Comparison of ENCODE assay signal across 1 cellular context in the genomic region with DNA sequence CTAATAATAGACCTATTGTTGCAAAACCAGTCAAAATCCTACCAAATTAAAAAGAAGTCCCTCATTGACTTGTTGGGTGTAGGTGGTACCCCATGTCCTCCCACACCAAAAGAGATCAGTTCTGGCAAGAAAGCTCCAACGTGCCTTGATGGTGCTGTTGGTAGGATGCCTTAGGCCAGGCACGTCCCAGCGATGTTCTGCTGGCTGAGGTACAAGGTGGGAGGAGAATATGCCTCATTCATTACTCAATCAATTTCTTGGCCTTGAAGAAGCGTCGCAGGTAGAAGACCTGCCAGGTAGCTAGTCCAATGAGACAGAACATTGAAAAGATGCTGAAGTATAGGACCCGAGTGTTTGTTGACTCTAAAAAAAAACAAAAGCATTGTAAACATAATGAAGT.
TF ChIP-seq lines count a peak whose summit lies in the region.

No MANE protein-coding gene starts in this region.

TF ChIP-seq in WTC11, 78 proteins besides CTCF, POLR2A, EP300 and RAD21:
- TF ChIP-seq ZNF423 (CRISPR knock-in tag; IDR thresholded peaks at IDR 0.05) (no peak), GRHL2 (CRISPR knock-in tag; IDR thresholded peaks at IDR 0.05; ENCODE audit: insufficient replicate concordance, severe bottlenecking) (no peak), CREM (CRISPR knock-in tag; IDR thresholded peaks at IDR 0.05) (no peak), ZNF671 (CRISPR knock-in tag; IDR thresholded peaks at IDR 0.05) (no peak), ZNF138 (CRISPR knock-in tag; conservative IDR thresholded peaks at IDR 0.05) (no peak)
- TF ChIP-seq, protein P1, sequence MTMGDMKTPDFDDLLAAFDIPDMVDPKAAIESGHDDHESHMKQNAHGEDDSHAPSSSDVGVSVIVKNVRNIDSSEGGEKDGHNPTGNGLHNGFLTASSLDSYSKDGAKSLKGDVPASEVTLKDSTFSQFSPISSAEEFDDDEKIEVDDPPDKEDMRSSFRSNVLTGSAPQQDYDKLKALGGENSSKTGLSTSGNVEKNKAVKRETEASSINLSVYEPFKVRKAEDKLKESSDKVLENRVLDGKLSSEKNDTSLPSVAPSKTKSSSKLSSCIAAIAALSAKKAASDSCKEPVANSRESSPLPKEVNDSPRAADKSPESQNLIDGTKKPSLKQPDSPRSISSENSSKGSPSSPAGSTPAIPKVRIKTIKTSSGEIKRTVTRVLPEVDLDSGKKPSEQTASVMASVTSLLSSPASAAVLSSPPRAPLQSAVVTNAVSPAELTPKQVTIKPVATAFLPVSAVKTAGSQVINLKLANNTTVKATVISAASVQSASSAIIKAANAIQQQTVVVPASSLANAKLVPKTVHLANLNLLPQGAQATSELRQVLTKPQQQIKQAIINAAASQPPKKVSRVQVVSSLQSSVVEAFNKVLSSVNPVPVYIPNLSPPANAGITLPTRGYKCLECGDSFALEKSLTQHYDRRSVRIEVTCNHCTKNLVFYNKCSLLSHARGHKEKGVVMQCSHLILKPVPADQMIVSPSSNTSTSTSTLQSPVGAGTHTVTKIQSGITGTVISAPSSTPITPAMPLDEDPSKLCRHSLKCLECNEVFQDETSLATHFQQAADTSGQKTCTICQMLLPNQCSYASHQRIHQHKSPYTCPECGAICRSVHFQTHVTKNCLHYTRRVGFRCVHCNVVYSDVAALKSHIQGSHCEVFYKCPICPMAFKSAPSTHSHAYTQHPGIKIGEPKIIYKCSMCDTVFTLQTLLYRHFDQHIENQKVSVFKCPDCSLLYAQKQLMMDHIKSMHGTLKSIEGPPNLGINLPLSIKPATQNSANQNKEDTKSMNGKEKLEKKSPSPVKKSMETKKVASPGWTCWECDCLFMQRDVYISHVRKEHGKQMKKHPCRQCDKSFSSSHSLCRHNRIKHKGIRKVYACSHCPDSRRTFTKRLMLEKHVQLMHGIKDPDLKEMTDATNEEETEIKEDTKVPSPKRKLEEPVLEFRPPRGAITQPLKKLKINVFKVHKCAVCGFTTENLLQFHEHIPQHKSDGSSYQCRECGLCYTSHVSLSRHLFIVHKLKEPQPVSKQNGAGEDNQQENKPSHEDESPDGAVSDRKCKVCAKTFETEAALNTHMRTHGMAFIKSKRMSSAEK (CRISPR knock-in tag; IDR thresholded peaks at IDR 0.05; ENCODE audit: borderline replicate concordance): no peak
- TF ChIP-seq, protein P2, sequence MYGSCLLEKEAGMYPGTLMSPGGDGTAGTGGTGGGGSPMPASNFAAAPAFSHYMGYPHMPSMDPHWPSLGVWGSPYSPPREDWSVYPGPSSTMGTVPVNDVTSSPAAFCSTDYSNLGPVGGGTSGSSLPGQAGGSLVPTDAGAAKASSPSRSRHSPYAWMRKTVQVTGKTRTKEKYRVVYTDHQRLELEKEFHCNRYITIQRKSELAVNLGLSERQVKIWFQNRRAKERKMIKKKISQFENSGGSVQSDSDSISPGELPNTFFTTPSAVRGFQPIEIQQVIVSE (CRISPR knock-in tag; IDR thresholded peaks at IDR 0.05; ENCODE audit: borderline replicate concordance): no peak
- TF ChIP-seq, protein P3, sequence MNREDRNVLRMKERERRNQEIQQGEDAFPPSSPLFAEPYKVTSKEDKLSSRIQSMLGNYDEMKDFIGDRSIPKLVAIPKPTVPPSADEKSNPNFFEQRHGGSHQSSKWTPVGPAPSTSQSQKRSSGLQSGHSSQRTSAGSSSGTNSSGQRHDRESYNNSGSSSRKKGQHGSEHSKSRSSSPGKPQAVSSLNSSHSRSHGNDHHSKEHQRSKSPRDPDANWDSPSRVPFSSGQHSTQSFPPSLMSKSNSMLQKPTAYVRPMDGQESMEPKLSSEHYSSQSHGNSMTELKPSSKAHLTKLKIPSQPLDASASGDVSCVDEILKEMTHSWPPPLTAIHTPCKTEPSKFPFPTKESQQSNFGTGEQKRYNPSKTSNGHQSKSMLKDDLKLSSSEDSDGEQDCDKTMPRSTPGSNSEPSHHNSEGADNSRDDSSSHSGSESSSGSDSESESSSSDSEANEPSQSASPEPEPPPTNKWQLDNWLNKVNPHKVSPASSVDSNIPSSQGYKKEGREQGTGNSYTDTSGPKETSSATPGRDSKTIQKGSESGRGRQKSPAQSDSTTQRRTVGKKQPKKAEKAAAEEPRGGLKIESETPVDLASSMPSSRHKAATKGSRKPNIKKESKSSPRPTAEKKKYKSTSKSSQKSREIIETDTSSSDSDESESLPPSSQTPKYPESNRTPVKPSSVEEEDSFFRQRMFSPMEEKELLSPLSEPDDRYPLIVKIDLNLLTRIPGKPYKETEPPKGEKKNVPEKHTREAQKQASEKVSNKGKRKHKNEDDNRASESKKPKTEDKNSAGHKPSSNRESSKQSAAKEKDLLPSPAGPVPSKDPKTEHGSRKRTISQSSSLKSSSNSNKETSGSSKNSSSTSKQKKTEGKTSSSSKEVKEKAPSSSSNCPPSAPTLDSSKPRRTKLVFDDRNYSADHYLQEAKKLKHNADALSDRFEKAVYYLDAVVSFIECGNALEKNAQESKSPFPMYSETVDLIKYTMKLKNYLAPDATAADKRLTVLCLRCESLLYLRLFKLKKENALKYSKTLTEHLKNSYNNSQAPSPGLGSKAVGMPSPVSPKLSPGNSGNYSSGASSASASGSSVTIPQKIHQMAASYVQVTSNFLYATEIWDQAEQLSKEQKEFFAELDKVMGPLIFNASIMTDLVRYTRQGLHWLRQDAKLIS (CRISPR knock-in tag; IDR thresholded peaks at IDR 0.05; ENCODE audit: borderline replicate concordance): no peak
- TF ChIP-seq, protein P4, sequence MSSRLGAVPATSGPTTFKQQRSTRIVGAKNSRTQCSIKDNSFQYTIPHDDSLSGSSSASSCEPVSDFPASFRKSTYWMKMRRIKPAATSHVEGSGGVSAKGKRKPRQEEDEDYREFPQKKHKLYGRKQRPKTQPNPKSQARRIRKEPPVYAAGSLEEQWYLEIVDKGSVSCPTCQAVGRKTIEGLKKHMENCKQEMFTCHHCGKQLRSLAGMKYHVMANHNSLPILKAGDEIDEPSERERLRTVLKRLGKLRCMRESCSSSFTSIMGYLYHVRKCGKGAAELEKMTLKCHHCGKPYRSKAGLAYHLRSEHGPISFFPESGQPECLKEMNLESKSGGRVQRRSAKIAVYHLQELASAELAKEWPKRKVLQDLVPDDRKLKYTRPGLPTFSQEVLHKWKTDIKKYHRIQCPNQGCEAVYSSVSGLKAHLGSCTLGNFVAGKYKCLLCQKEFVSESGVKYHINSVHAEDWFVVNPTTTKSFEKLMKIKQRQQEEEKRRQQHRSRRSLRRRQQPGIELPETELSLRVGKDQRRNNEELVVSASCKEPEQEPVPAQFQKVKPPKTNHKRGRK (CRISPR knock-in tag; IDR thresholded peaks at IDR 0.05; ENCODE audit: borderline replicate concordance): no peak
